Comparison of ENCODE assay signal across 1 cellular context in genomic region chr19:34633806-34634205, GRCh38.
TF ChIP-seq lines count a peak whose summit lies in the region.

No MANE protein-coding gene starts in this region.

TF ChIP-seq in HepG2, 621 proteins besides CTCF, POLR2A, EP300 and RAD21 (continued from another document and continues in another):
- TF ChIP-seq ZBTB40 (IDR thresholded peaks at IDR 0.05), result peak; percentile 69
- peak; percentile 96 for TF ChIP-seq ZBTB40 (CRISPR knock-in tag; IDR thresholded peaks at IDR 0.05)
- no peak for TF ChIP-seq JARID2 (CRISPR knock-in tag; IDR thresholded peaks at IDR 0.05; ENCODE audit: insufficient replicate concordance)
- TF ChIP-seq GATAD2A (CRISPR knock-in tag; IDR thresholded peaks at IDR 0.05), result 0 out of 2 replicates have a peak, but pooled peaks have one; percentile 31
- no peak for TF ChIP-seq FOXP1 (IDR thresholded peaks at IDR 0.05)
- TF ChIP-seq FOXP1 (CRISPR knock-in tag; IDR thresholded peaks at IDR 0.05), result peak; percentile 64; the same call in 1 of the 2 replicates
- TF ChIP-seq EED (CRISPR knock-in tag; IDR thresholded peaks at IDR 0.05), result no peak
- TF ChIP-seq AHDC1 (CRISPR knock-in tag; IDR thresholded peaks at IDR 0.05; ENCODE audit: borderline replicate concordance), result no peak
- TF ChIP-seq MXD1 (CRISPR knock-in tag; IDR thresholded peaks at IDR 0.05), result no peak
- TF ChIP-seq TEF (CRISPR knock-in tag; IDR thresholded peaks at IDR 0.05), result no peak
- TF ChIP-seq SOX13 (IDR thresholded peaks at IDR 0.05), result no peak
- peak in 1 of 2 experiments; percentile 52; a peak in 1 of 4 replicates for TF ChIP-seq SOX13 (CRISPR knock-in tag; conservative IDR thresholded peaks at IDR 0.05 in 1 of 2, IDR thresholded peaks at IDR 0.05 in 1 of 2)
- TF ChIP-seq MYC (CRISPR knock-in tag; IDR thresholded peaks at IDR 0.05; ENCODE audit: borderline replicate concordance), result no peak
- TF ChIP-seq REPIN1 (CRISPR knock-in tag; IDR thresholded peaks at IDR 0.05; ENCODE audit: borderline replicate concordance, low read depth), result 0 out of 2 replicates have a peak, but pooled peaks have one; percentile 18
- TF ChIP-seq KMT2A (CRISPR knock-in tag; IDR thresholded peaks at IDR 0.05), result no peak
- TF ChIP-seq NR2F1 (CRISPR knock-in tag; IDR thresholded peaks at IDR 0.05), result peak in 1 of 2 experiments; percentile 47; a peak in 1 of 4 replicates
- no peak for TF ChIP-seq ZNF646 (CRISPR knock-in tag; IDR thresholded peaks at IDR 0.05)
- no peak for TF ChIP-seq ZNF17 (CRISPR knock-in tag; IDR thresholded peaks at IDR 0.05)
- TF ChIP-seq FOSL2 (CRISPR knock-in tag; IDR thresholded peaks at IDR 0.05), result peak; percentile 82
- no peak for TF ChIP-seq TIGD3 (CRISPR knock-in tag; IDR thresholded peaks at IDR 0.05; ENCODE audit: borderline replicate concordance)
- no peak for TF ChIP-seq AGO2 (optimal IDR thresholded peaks at IDR 0.05; ENCODE audit: low read depth, low read length)
- TF ChIP-seq SOX5 (CRISPR knock-in tag; IDR thresholded peaks at IDR 0.05; ENCODE audit: borderline replicate concordance), result peak; percentile 51
- no peak for TF ChIP-seq SUZ12 (IDR thresholded peaks at IDR 0.05; ENCODE audit: low read depth, low read length)
- no peak for TF ChIP-seq ZNF607 (CRISPR knock-in tag; IDR thresholded peaks at IDR 0.05; ENCODE audit: borderline replicate concordance)
- no peak for TF ChIP-seq FOXJ3 (CRISPR knock-in tag; IDR thresholded peaks at IDR 0.05; ENCODE audit: borderline replicate concordance)
- no peak for TF ChIP-seq STAT5B (CRISPR knock-in tag; IDR thresholded peaks at IDR 0.05)
- TF ChIP-seq ZNF768 (CRISPR knock-in tag; IDR thresholded peaks at IDR 0.05), result no peak
- no peak for TF ChIP-seq U2AF2 (IDR thresholded peaks at IDR 0.05; ENCODE audit: low read depth, low read length)
- no peak for TF ChIP-seq ZNF772 (CRISPR knock-in tag; IDR thresholded peaks at IDR 0.05)
- TF ChIP-seq ZNF670 (CRISPR knock-in tag; IDR thresholded peaks at IDR 0.05; ENCODE audit: borderline replicate concordance), result no peak
- no peak for TF ChIP-seq MED1 (CRISPR knock-in tag; IDR thresholded peaks at IDR 0.05)
- TF ChIP-seq ARID3A (IDR thresholded peaks at IDR 0.05; ENCODE audit: low read depth, low read length), result peak; percentile 55; the same call in 1 of the 2 replicates
